ENCODE assay signal across 8 cellular contexts in genomic region chr9:33719581-33720374, GRCh38.
DNase-seq lines count a peak whose midpoint lies in the region; ATAC-seq and TF ChIP-seq lines count a peak whose summit lies in the region.

No MANE protein-coding gene starts in this region.

- ATAC-seq in GM21529 (IDR thresholded peaks at IDR 0.05; ENCODE audit: unreplicated experiment) (no peak), GM18858 (IDR thresholded peaks at IDR 0.05; ENCODE audit: unreplicated experiment) (no peak)

- no peaks in the 10 kb centered on the region for H3K4me1 ChIP-seq in cardiac muscle cell (ENCODE audit: low read depth)

- no peaks in the 10 kb centered on the region for H3K9me3 ChIP-seq in cardiac muscle cell (ENCODE audit: low read depth)

- H3K4me3 ChIP-seq in GM12875 (ENCODE audit: low read depth, low read length): no peak overlapping the region
- no peak overlapping the region for H3K4me3 ChIP-seq in cardiac muscle cell

- H3K27me3 ChIP-seq in cardiac muscle cell: no peaks in the 10 kb centered on the region

- H3K27ac ChIP-seq in 22Rv1 (no peak overlapping the region), cardiac muscle cell (no peak overlapping the region)

- H3K36me3 ChIP-seq in cardiac muscle cell: no peaks in the 10 kb centered on the region

- TF ChIP-seq CTCF in 22Rv1 (IDR thresholded peaks at IDR 0.05) (peak; percentile 72), GM12875 (IDR thresholded peaks at IDR 0.05; ENCODE audit: borderline replicate concordance, insufficient read depth, low read depth, low read length) (peak; percentile 73), cardiac muscle cell (IDR thresholded peaks at IDR 0.05; ENCODE audit: low read depth, low read length) (peak; percentile 65)

- DNase-seq in NCI-H2081 (lab: John Stamatoyannopoulos, UW): peak; percentile 92 to 96
- DNase-seq in activated CD8-positive, alpha-beta memory T cell treated with anti-CD3 and anti-CD28 coated beads, Interleukin-2, amount 50 U/mL, for 48 hours: peak; percentile 71
- peak; percentile 19 to 29 for DNase-seq in cardiac muscle cell (ENCODE audit: low read depth in 1 of 2, low spot score in 1 of 2)
- peak; percentile 40 to 54 for DNase-seq in stimulated activated CD4-positive, alpha-beta T cell treated with anti-CD3 and anti-CD28 coated beads, Interleukin-2, amount 100 ng/mL, for 24 hours

Comparison
In these comparisons a context has a peak if more than half of its experiments do, and no peak if none do; other contexts are left out.
1. DNase-seq: peak in every context shown above with its lines; median percentile 94 in NCI-H2081; 71 in activated CD8-positive, alpha-beta memory T cell treated with anti-CD3 and anti-CD28 coated beads, Interleukin-2, amount 50 U/mL, for 48 hours; 47 in stimulated activated CD4-positive, alpha-beta T cell treated with anti-CD3 and anti-CD28 coated beads, Interleukin-2, amount 100 ng/mL, for 24 hours; 24 in cardiac muscle cell.